In the genomic region with DNA sequence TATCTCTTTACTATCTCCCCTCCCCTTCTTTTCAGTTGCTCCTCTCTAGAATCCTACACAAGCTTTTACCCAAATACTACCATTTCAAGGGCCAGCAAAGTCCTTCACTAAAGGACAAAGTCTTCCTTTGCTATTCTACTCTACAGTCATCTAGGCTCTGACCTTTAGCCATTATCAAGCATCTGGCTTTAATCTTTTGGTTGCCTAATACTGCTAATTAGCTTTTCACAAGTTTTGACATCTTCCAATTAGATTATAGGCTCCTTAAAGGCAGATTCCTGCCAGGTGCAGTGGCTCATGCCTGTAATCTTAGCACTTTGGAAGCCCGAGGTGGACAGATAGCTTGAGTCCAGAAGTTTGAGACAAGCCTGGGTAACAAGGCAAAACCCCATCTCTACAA, we compare ENCODE assay signal across 29 cellular contexts.
"Had no signal": no experiment of that assay in that cellular context is flagged by ENCODE, and none has a peak within 500 bp of the region (broad histone marks: within the 10 kb centered on the region; RNA-seq: fewer than 3 reads in every experiment).

No MANE protein-coding gene starts in this region.

- H3K4me3 ChIP-seq: gastrocnemius medialis, heart left ventricle had no signal

- DNase-seq: activated B cell treated with CpG ODN at 0.5 μM for 24 hours; activated CD4-positive, alpha-beta T cell treated with anti-CD3 and anti-CD28 coated beads for 48 hours; activated CD4-positive, alpha-beta T cell treated with anti-CD3 and anti-CD28 coated beads, Interleukin-2, amount 50 U/mL, for 1 hour; activated CD4-positive, alpha-beta T cell treated with anti-CD3 and anti-CD28 coated beads, Interleukin-2, amount 50 U/mL, for 48 hours; activated CD8-positive, alpha-beta memory T cell treated with anti-CD3 and anti-CD28 coated beads for 24 hours; activated CD8-positive, alpha-beta T cell treated with anti-CD3 and anti-CD28 coated beads for 36 hours; activated effector memory CD4-positive, alpha-beta T cell treated with Interleukin-2 at 50 U/mL for 16 hours; activated gamma-delta T cell treated with Interleukin-2 at 50 U/mL for 16 hours; activated naive CD4-positive, alpha-beta T cell treated with anti-CD3 and anti-CD28 coated beads, Interleukin-2, amount 50 U/mL, for 16 hours; activated naive CD4-positive, alpha-beta T cell treated with Interleukin-2 at 50 U/mL for 16 hours; activated T-cell treated with anti-CD3 and anti-CD28 coated beads, Interleukin-2, amount 50 U/mL, for 4 hours; amniotic stem cell; anterior cingulate cortex; brain microvascular endothelial cell; cortex of kidney; dermis blood vessel endothelial cell; effector CD8-positive, alpha-beta T cell; foreskin keratinocyte; gastrocnemius medialis; glutamatergic neuron; heart left ventricle; T-helper 1 cell; T-helper 17 cell; T1000; WERI-Rb-1 had no signal

- H3K27me3 ChIP-seq: brain microvascular endothelial cell had no signal

- H3K4me3 Mint-ChIP-seq: activated B cell treated with CpG ODN at 0.5 μM for 24 hours; activated CD8-positive, alpha-beta T cell treated with anti-CD3 and anti-CD28 coated beads for 36 hours; activated naive CD8-positive, alpha-beta T cell; activated T-cell treated with anti-CD3 and anti-CD28 coated beads, Interleukin-2, amount 50 U/mL, for 4 hours; activated T-helper 17 cell treated with anti-CD3 and anti-CD28 coated beads, Interleukin-2, amount 50 U/mL, for 72 hours; central memory CD8-positive, alpha-beta T cell; T-helper 17 cell; T-helper 2 cell treated with Interferon-gamma antibody and Interleukin-4, amounts not matched to agents 5 μg/mL and 100 μg/mL, for 36 hours had no signal

- H3K36me3 Mint-ChIP-seq: activated naive CD8-positive, alpha-beta T cell had no signal

- H3K27ac ChIP-seq: brain microvascular endothelial cell, foreskin keratinocyte, gastrocnemius medialis, heart left ventricle, WERI-Rb-1 had no signal

- H3K4me1 ChIP-seq: foreskin keratinocyte, gastrocnemius medialis, heart left ventricle had no signal

- H3K36me3 ChIP-seq: brain microvascular endothelial cell, gastrocnemius medialis, heart left ventricle, WERI-Rb-1 had no signal

- H3K27ac Mint-ChIP-seq: activated B cell treated with CpG ODN at 0.5 μM for 24 hours; activated CD8-positive, alpha-beta T cell treated with anti-CD3 and anti-CD28 coated beads for 36 hours; activated naive CD8-positive, alpha-beta T cell; activated T-helper 17 cell treated with anti-CD3 and anti-CD28 coated beads, Interleukin-2, amount 50 U/mL, for 72 hours; T-helper 17 cell; T-helper 2 cell treated with Interferon-gamma antibody and Interleukin-4, amounts not matched to agents 5 μg/mL and 100 μg/mL, for 36 hours had no signal

- H3K9me3 Mint-ChIP-seq: activated CD8-positive, alpha-beta T cell treated with anti-CD3 and anti-CD28 coated beads for 36 hours; activated T-cell treated with anti-CD3 and anti-CD28 coated beads, Interleukin-2, amount 50 U/mL, for 4 hours; activated T-helper 17 cell treated with anti-CD3 and anti-CD28 coated beads, Interleukin-2, amount 50 U/mL, for 72 hours; central memory CD8-positive, alpha-beta T cell; T-helper 2 cell treated with Interferon-gamma antibody and Interleukin-4, amounts not matched to agents 5 μg/mL and 100 μg/mL, for 36 hours had no signal

- H3K9me3 ChIP-seq: gastrocnemius medialis, heart left ventricle had no signal

- H3K4me1 Mint-ChIP-seq: activated B cell treated with CpG ODN at 0.5 μM for 24 hours; activated T-helper 17 cell treated with anti-CD3 and anti-CD28 coated beads, Interleukin-2, amount 50 U/mL, for 72 hours; central memory CD8-positive, alpha-beta T cell; T-helper 17 cell had no signal
